Comparison of ENCODE assay signal across 18 cellular contexts in the genomic region with DNA sequence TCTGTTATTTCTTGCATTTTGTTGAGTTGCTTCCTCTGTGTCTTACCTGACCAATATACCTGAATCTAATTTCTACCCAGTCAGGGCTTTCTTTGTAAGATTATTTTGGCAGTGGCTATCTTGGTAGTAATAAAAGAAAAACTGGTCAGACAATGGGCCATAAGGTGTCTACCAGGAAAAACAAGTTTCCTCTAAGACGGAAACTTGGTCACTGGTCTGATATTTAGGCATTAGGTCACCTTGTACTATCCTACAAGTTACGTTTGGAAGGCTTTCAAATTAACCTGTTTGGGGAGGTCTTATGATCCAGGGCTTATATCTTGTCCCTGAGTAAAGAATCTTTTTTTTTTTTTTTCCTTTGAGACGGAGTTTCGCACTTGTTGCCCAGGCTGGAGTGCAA.
"Had no signal": no experiment of that assay in that cellular context is flagged by ENCODE, and none has a peak within 500 bp of the region (broad histone marks: within the 10 kb centered on the region; RNA-seq: fewer than 3 reads in every experiment).

No MANE protein-coding gene starts in this region.

- DNase-seq: cortex of kidney; effector memory CD8-positive, alpha-beta T cell; erythroblast; hypothalamus; mesenchymal stem cell; mucosa of descending colon; naive B cell; pancreas; right lobe of liver; small intestine; stimulated activated CD4-positive, alpha-beta T cell treated with anti-CD3 and anti-CD28 coated beads, Interleukin-15, amount 100 ng/mL, for 24 hours; stimulated activated CD4-positive, alpha-beta T cell treated with anti-CD3 and anti-CD28 coated beads, Interleukin-2, amount 100 ng/mL, for 48 hours; stimulated activated naive B cell treated with anti-CD40 and anti-IgM and Interleukin-4, amounts not matched to agents 10 μg/mL and 1 μg/mL and 100 μg/mL, for 72 hours; transverse colon had no signal

- H3K4me3 ChIP-seq: lung, mucosa of descending colon, pancreas, right lobe of liver, transverse colon had no signal

- H3K4me1 ChIP-seq: pancreas, right lobe of liver, transverse colon had no signal

- H3K36me3 ChIP-seq: neutrophil, pancreas had no signal

- H3K27ac ChIP-seq: neutrophil, pancreas, right lobe of liver, transverse colon had no signal

- ATAC-seq: effector memory CD8-positive, alpha-beta T cell; left lobe of liver; mucosa of descending colon; natural killer cell treated with Interleukin-12 subunit alpha and Interleukin-12 subunit beta and Interleukin-15 and Interleukin-18, amount 100 ng/mL, for 72 hours; pancreas; right lobe of liver; stimulated activated naive B cell treated with anti-CD40 and anti-IgM and Interleukin-4, amounts not matched to agents 10 μg/mL and 1 μg/mL and 100 μg/mL, for 72 hours had no signal

- H3K27me3 ChIP-seq: neutrophil, pancreas, right lobe of liver, transverse colon had no signal

- H3K9me3 ChIP-seq: pancreas had no signal
